12 cellular contexts compared by ENCODE assay signal in the genomic region with DNA sequence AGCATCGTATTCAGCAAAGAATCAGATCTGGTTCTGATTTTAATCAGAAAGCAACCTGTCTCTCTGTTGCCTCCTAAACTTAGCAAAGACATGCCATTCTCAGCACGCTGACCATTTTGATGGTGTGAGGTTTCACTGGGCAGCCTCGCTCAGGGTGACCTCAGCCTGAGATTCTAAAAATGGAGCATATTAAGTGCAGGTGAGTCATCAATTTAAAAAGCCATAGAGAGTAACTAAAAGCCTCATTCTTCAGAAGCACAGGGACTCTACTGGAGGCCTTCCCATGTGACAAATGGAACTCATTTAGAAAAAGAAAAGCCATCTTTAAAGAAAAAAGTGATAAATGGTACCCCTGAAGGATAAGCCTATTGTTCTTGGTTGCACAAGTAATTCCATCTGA.
A peak's percentile ranks its signal among the peaks of the same experiment; 100 is the strongest.
DNase-seq lines count a peak whose midpoint lies in the region; ATAC-seq and TF ChIP-seq lines count a peak whose summit lies in the region.
"Had no signal": no experiment of that assay in that cellular context is flagged by ENCODE, and none has a peak within 500 bp of the region (broad histone marks: within the 10 kb centered on the region; RNA-seq: fewer than 3 reads in every experiment).

No MANE protein-coding gene starts in this region.

- H3K36me3 ChIP-seq in thyroid gland (no peaks in the 10 kb centered on the region), right lobe of liver (no peaks in the 10 kb centered on the region)

- DNase-seq in DMS53 treated with DMSO at 0.1 percent for 48 hours (lab: John Stamatoyannopoulos, UW; ENCODE audit: unreplicated experiment) (peak; percentile 83), HS-5 (ENCODE audit: low read depth) (peak; percentile 36), dedifferentiated amniotic fluid mesenchymal stem cell (ENCODE audit: extremely low spot score) (peak; percentile 60), myocyte (ENCODE audit: low read depth) (peak; percentile 85), thyroid gland (no peak), right lobe of liver (no peak)
- DNase-seq: caudate nucleus; CD4-positive, alpha-beta memory T cell; retina had no signal

- TF ChIP-seq POLR2A in thyroid gland (IDR thresholded peaks at IDR 0.05) (no peak), right lobe of liver (IDR thresholded peaks at IDR 0.05) (no peak)

- WGBS in thyroid gland, 2 donors, result 58 to 65% methylated on average over 3 of the region's 3 CpGs
- 54% methylated on average over 3 of the region's 3 CpGs for WGBS in right lobe of liver (ENCODE audit: insufficient coverage, low coverage, low lambda C conversion rate, missing lambda C conversion rate)

- ATAC-seq in activated CD4-positive, CD25-positive, alpha-beta regulatory T cell treated with anti-CD3 and anti-CD28 coated beads, Interleukin-2, amount 50 U/mL, for 24 hours, result no peak
- no peak for ATAC-seq in HG02610 (IDR thresholded peaks at IDR 0.05; ENCODE audit: unreplicated experiment)
- no peak for ATAC-seq in right lobe of liver
- ATAC-seq: stimulated activated memory B cell treated with anti-CD40 and anti-IgM and Interleukin-4, amounts not matched to agents 10 μg/mL and 1 μg/mL and 100 μg/mL, for 72 hours had no signal

- H3K27me3 ChIP-seq in thyroid gland, result no peaks in the 10 kb centered on the region
- H3K27me3 ChIP-seq in right lobe of liver, result no peaks in the 10 kb centered on the region

- H3K4me3 ChIP-seq in thyroid gland (replicated peaks in 1 of 3) (no peak overlapping the region), right lobe of liver (no peak overlapping the region)

- TF ChIP-seq CTCF in thyroid gland (IDR thresholded peaks at IDR 0.05) (no peak), right lobe of liver (IDR thresholded peaks at IDR 0.05) (no peak)

- H3K4me1 ChIP-seq in thyroid gland (no peaks in the 10 kb centered on the region), right lobe of liver (no peaks in the 10 kb centered on the region)

- H3K27ac ChIP-seq in thyroid gland (no peak overlapping the region), right lobe of liver (no peak overlapping the region)

- intact Hi-C loops in thyroid gland (cut with DNase I) (no loop called here), right lobe of liver (cut with DNase I) (no loop called here)

- H3K9me3 ChIP-seq in thyroid gland (no peaks in the 10 kb centered on the region), right lobe of liver (no peaks in the 10 kb centered on the region)

Comparison
In these comparisons a context has a peak if more than half of its experiments do, and no peak if none do; other contexts are left out.
1. DNase-seq: peak in DMS53 treated with DMSO at 0.1 percent for 48 hours (single experiment), HS-5 (single experiment), dedifferentiated amniotic fluid mesenchymal stem cell (single experiment) and myocyte (single experiment); none in thyroid gland (0 of 2) and right lobe of liver (0 of 3).